ENCODE assay signal across 9 cellular contexts in the genomic region with DNA sequence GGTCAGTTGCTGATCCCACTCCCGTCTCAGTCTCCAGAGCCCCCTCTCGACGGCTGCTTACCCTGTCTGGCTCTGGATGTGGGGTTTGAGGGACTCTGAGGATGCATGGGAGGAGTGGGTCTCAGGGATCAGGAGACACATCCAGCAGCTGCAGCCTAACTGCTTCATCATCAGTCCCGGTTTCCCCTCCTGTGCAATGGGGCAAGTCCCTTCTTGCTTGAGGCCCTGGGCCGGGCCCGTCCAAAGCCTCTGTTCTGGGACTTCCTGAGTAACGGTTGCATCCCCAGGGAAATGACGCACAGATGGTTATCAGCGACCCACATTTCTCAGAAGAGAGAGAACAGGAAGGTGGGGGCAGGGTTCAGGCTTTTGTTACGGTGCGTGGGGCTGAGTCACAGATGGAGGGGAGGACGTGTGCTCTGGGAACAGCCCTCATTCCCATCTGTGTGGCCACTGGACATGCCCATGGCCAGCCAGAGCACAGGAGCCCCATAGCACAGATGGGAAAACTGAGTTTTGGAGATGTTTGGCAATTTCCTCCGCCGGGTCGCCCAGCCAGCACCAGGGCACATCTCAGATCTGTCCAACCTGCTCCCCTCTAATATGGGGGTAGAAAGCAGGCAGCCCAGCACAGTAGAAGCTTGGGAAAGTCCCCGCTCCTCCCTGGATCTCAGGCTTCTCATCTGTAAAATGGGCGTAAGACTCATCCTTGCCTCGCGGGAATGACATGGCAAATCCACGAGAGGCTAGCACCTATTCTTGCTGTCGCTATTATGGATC. TPM values are rescaled to one million over a fixed set of nuclear protein-coding genes. Genes with fewer than 3 reads are reported as not detected.
A peak's percentile ranks its signal among the peaks of the same experiment; 100 is the strongest.
DNase-seq lines count a peak whose midpoint lies in the region; ATAC-seq and TF ChIP-seq lines count a peak whose summit lies in the region.
"Had no signal": no experiment of that assay in that cellular context is flagged by ENCODE, and none has a peak within 500 bp of the region (broad histone marks: within the 10 kb centered on the region; RNA-seq: fewer than 3 reads in every experiment).

No MANE protein-coding gene starts in this region.

- H4K8ac ChIP-seq in IMR-90 (ENCODE audit: low read depth in 2 of 2, low read length in 2 of 2) = peak overlapping the region; percentile 94 to 99

- 85% methylated on average over 6 of the region's 21 CpGs; no CpG with 5 or more reads in 1 of the 2 experiments for WGBS in IMR-90 (ENCODE audit: extremely low coverage in 2 of 2, insufficient read length in 1 of 2), 2 experiments

- peak overlapping the region; percentile 88 for H3K27ac ChIP-seq in IMR-90 (ENCODE audit: insufficient read depth, low read length)

- H3K14ac ChIP-seq in IMR-90 (replicated peaks; ENCODE audit: low read depth, low read length) = peak overlapping the region; percentile 100

- H3K4me1 Mint-ChIP-seq in activated B cell treated with CpG ODN at 0.5 μM for 24 hours = no peaks in the 10 kb centered on the region
- peaks cover 4% of the 10 kb centered on the region for H3K4me1 Mint-ChIP-seq in stimulated activated memory B cell treated with anti-CD40 and anti-IgM and Interleukin-4, amounts not matched to agents 10 μg/mL and 1 μg/mL and 100 μg/mL, for 72 hours

- H4K91ac ChIP-seq in IMR-90 (ENCODE audit: insufficient read depth, low read depth, low read length) = peak overlapping the region; percentile 97

- peak; percentile 75 for TF ChIP-seq POLR2A in IMR-90 (IDR thresholded peaks at IDR 0.05; ENCODE audit: low read depth, low read length)

- H3K4me3 ChIP-seq in IMR-90 (ENCODE audit: insufficient read depth, low read depth, low read length) = no peak overlapping the region; the same call in 1 of the 2 replicates
- peak overlapping the region in 1 of 2 donors; percentile 32 for H3K4me3 ChIP-seq in cardiac fibroblast (replicated peaks in 1 of 2; ENCODE audit: low read depth in 2 of 2, low read length in 2 of 2)

- H2BK5ac ChIP-seq in IMR-90 (ENCODE audit: low read depth, low read length, poor library complexity, severe bottlenecking) = peak overlapping the region; percentile 100

- peak overlapping the region; percentile 73 for H3K9ac ChIP-seq in IMR-90 (ENCODE audit: low read depth, low read length)

- H2BK120ac ChIP-seq in IMR-90 (ENCODE audit: low read depth, low read length) = peak overlapping the region; percentile 99

- peak; percentile 36; the same call in 1 of the 2 replicates for TF ChIP-seq RAD21 in IMR-90 (IDR thresholded peaks at IDR 0.05; ENCODE audit: low read length)

- H3K4me2 ChIP-seq in IMR-90 (ENCODE audit: low read depth, low read length) = peak overlapping the region; percentile 33; the same call in 1 of the 2 replicates

- H3K27me3 ChIP-seq in IMR-90 (ENCODE audit: control insufficient read depth, insufficient read depth, low read length) = no peaks in the 10 kb centered on the region

- H2AK5ac ChIP-seq in IMR-90 (ENCODE audit: low read depth, low read length) = peak overlapping the region; percentile 100

- H2BK15ac ChIP-seq in IMR-90 (ENCODE audit: low read depth, low read length) = peak overlapping the region; percentile 99; the same call in 2 of the 3 replicates

- H3K27ac Mint-ChIP-seq in activated B cell treated with CpG ODN at 0.5 μM for 24 hours = peak overlapping the region; percentile 84
- no peak overlapping the region for H3K27ac Mint-ChIP-seq in stimulated activated memory B cell treated with anti-CD40 and anti-IgM and Interleukin-4, amounts not matched to agents 10 μg/mL and 1 μg/mL and 100 μg/mL, for 72 hours

- intact Hi-C loops in IMR-90 (cut with micrococcal nuclease) (no loop called here), activated B cell treated with CpG ODN at 0.5 μM for 24 hours (cut with micrococcal nuclease) (loop anchor here (1.0 to 2.0 kb wide), 2 partner anchors 22 to 24 kb away; partner anchors contain the start of gene S1PR4)

- peak overlapping the region; percentile 72 for H2AFZ ChIP-seq in IMR-90 (replicated peaks; ENCODE audit: low read length, poor library complexity)

- CTCF ChIA-PET in IMR-90 (lab: Yijun Ruan, JAX) = no interaction called here
- CTCF ChIA-PET in activated B cell treated with CpG ODN at 0.5 μM for 24 hours (lab: Charles Lee) = interaction anchor here (0.8 kb wide), 1 partner anchor 26 kb away, joined by 3 read pairs; no protein-coding TSS in a partner anchor

- dilution Hi-C loops in IMR-90 (cut with HindIII; ENCODE audit: low sequenced_read_pairs, unreplicated experiment) = no loop called here

- peak overlapping the region; percentile 93 for H3K56ac ChIP-seq in IMR-90 (ENCODE audit: extremely low read depth, insufficient read depth, low read length)

- no peak for TF ChIP-seq CTCF in IMR-90 (conservative IDR thresholded peaks at IDR 0.05; ENCODE audit: low read depth, low read length)
- no peak for TF ChIP-seq CTCF in activated B cell treated with CpG ODN at 0.5 μM for 24 hours (IDR thresholded peaks at IDR 0.05)
- no peak for TF ChIP-seq CTCF in cardiac fibroblast (IDR thresholded peaks at IDR 0.05; ENCODE audit: low read depth, low read length)

- no peaks in the 10 kb centered on the region for H3K27me3 Mint-ChIP-seq in activated B cell treated with CpG ODN at 0.5 μM for 24 hours
- H3K27me3 Mint-ChIP-seq in stimulated activated memory B cell treated with anti-CD40 and anti-IgM and Interleukin-4, amounts not matched to agents 10 μg/mL and 1 μg/mL and 100 μg/mL, for 72 hours = no peaks in the 10 kb centered on the region
- H3K27me3 Mint-ChIP-seq: stimulated activated naive CD8-positive, alpha-beta T cell treated with anti-CD3 and anti-CD28 coated beads, Interleukin-15, Interleukin-2, amounts not matched to agents 100 ng/mL and 50 ng/mL, for 24 hours had no signal

- peak overlapping the region; percentile 100 for H2AK9ac ChIP-seq in IMR-90 (replicated peaks; ENCODE audit: low read depth, low read length, poor library complexity)

- H4K20me1 ChIP-seq in IMR-90 (ENCODE audit: insufficient read depth, low read length) = no peaks in the 10 kb centered on the region

- H3K4me1 ChIP-seq in IMR-90 (ENCODE audit: control insufficient read depth, insufficient read depth, low read length) = peaks cover 4% of the 10 kb centered on the region; the same call in 1 of the 2 replicates

- peaks cover 0 to 17% of the 10 kb centered on the region in 2 experiments; a peak in 2 of 4 replicates for H3K79me1 ChIP-seq in IMR-90 (ENCODE audit: low read depth in 1 of 2, low read length in 2 of 2)

- ATAC-seq in IMR-90 (ENCODE audit: low read depth) (peak; percentile 94), activated B cell treated with CpG ODN at 0.5 μM for 24 hours (ENCODE audit: low read depth) (peak; percentile 97)
- ATAC-seq in stimulated activated memory B cell treated with anti-CD40 and anti-IgM and Interleukin-4, amounts not matched to agents 10 μg/mL and 1 μg/mL and 100 μg/mL, for 72 hours = peak; percentile 97

- peak overlapping the region; percentile 100 for H3K4ac ChIP-seq in IMR-90 (ENCODE audit: low read depth, low read length)

- peaks cover 2% of the 10 kb centered on the region; the same call in 1 of the 2 replicates for H3K9me3 ChIP-seq in IMR-90 (ENCODE audit: control insufficient read depth, insufficient read depth, low read length)

- H3K9me3 Mint-ChIP-seq in activated B cell treated with CpG ODN at 0.5 μM for 24 hours = no peaks in the 10 kb centered on the region
- H3K9me3 Mint-ChIP-seq in stimulated activated memory B cell treated with anti-CD40 and anti-IgM and Interleukin-4, amounts not matched to agents 10 μg/mL and 1 μg/mL and 100 μg/mL, for 72 hours = peaks cover 2% of the 10 kb centered on the region

- no peaks in the 10 kb centered on the region for H3K36me3 ChIP-seq in IMR-90 (ENCODE audit: control insufficient read depth, insufficient read depth, low read length)

- H3K18ac ChIP-seq in IMR-90 (ENCODE audit: low read depth, low read length) = peak overlapping the region; percentile 82

- POLR2A ChIA-PET in IMR-90 (lab: Charles Lee; ENCODE audit: unreplicated experiment) (no interaction called here), activated B cell treated with CpG ODN at 0.5 μM for 24 hours (lab: Charles Lee) (interaction anchor here (0.6 to 1.7 kb wide), 3 partner anchors 13 to 193 kb away, joined by 3 to 4 read pairs (median 4); partner anchors contain the start of gene S1PR4)

- no TSS peak for BruUV-seq in IMR-90 (replicated peaks; lab: Mats Ljungman, UMichigan)

- H3K9me1 ChIP-seq in IMR-90 (ENCODE audit: insufficient read depth, low read length) = peaks cover 13% of the 10 kb centered on the region

- peak; percentile 32 to 60 for DNase-seq in NCI-H524 (lab: John Stamatoyannopoulos, UW)
- no peak for DNase-seq in NCI-H524 treated with DMSO at 0.1 percent for 48 hours (lab: John Stamatoyannopoulos, UW)
- DNase-seq in IMR-90 = peak; percentile 99
- DNase-seq in activated B cell treated with CpG ODN at 0.5 μM for 24 hours = peak; percentile 62
- DNase-seq in cardiac fibroblast (ENCODE audit: low read depth in 2 of 2) = peak; percentile 99 to 100
- DNase-seq in lung microvascular endothelial cell (ENCODE audit: low read depth in 2 of 2) = peak; percentile 97 to 100
- DNase-seq in COR-L47 (lab: John Stamatoyannopoulos, UW) = no peak

- H3K23ac ChIP-seq in IMR-90 (ENCODE audit: low read depth, low read length) = peak overlapping the region; percentile 100

- no peaks in the 10 kb centered on the region for H3K36me3 Mint-ChIP-seq in activated B cell treated with CpG ODN at 0.5 μM for 24 hours (ENCODE audit: low read depth)
- peaks cover 2% of the 10 kb centered on the region for H3K36me3 Mint-ChIP-seq in stimulated activated memory B cell treated with anti-CD40 and anti-IgM and Interleukin-4, amounts not matched to agents 10 μg/mL and 1 μg/mL and 100 μg/mL, for 72 hours

- peak overlapping the region; percentile 72 for H3K4me3 Mint-ChIP-seq in activated B cell treated with CpG ODN at 0.5 μM for 24 hours
- no peak overlapping the region for H3K4me3 Mint-ChIP-seq in stimulated activated memory B cell treated with anti-CD40 and anti-IgM and Interleukin-4, amounts not matched to agents 10 μg/mL and 1 μg/mL and 100 μg/mL, for 72 hours
- H3K4me3 Mint-ChIP-seq: stimulated activated naive CD8-positive, alpha-beta T cell treated with anti-CD3 and anti-CD28 coated beads, Interleukin-15, Interleukin-2, amounts not matched to agents 100 ng/mL and 50 ng/mL, for 24 hours had no signal

- H4K5ac ChIP-seq in IMR-90 (ENCODE audit: low read depth, low read length) = peak overlapping the region; percentile 86

- peak overlapping the region; percentile 100 for H2BK20ac ChIP-seq in IMR-90 (ENCODE audit: low read depth, low read length)

- in situ Hi-C loops in IMR-90 (cut with MboI; ENCODE audit: low sequenced_read_pairs) = no loop called here

RNA-seq across cellular contexts. Expression of gene GNA15, which starts 19.3 kb away (rescaled TPM):
- 0.18 and 0.28 TPM in 2 replicates for total RNA-seq in IMR-90 (2012; rRNA removed)
- 0.04 TPM in 1 of 2 replicates, not detected in the other for polyA plus RNA-seq in IMR-90 (2012; rRNA removed)
- polyA plus RNA-seq in IMR-90 (2012; cell fraction: cytosol; rRNA removed) = 0.04 TPM in 1 of 2 replicates, not detected in the other
- polyA plus RNA-seq in IMR-90 (2012; cell fraction: nucleus; rRNA removed; ENCODE audit: low replicate concordance) = 0.33 and 0.40 TPM in 2 replicates
- total RNA-seq in activated B cell treated with CpG ODN at 0.5 μM for 24 hours = 0.80 and 1.3 TPM in 2 replicates
- total RNA-seq in lung microvascular endothelial cell = under 0.01 TPM in 1 of 2 replicates, not detected in the other

RNA-seq across cellular contexts. Expression of gene S1PR4, which starts 23.4 kb away (rescaled TPM):
- total RNA-seq in IMR-90 (2012; rRNA removed) (not detected in 2 replicates), activated B cell treated with CpG ODN at 0.5 μM for 24 hours (27.3 and 29.7 TPM in 2 replicates), lung microvascular endothelial cell (under 0.01 and 0.44 TPM in 2 replicates)
- not detected in 2 replicates for polyA plus RNA-seq in IMR-90 (2012; rRNA removed)
- not detected in 2 replicates for polyA plus RNA-seq in IMR-90 (2012; cell fraction: cytosol; rRNA removed)
- 0.05 TPM in 1 of 2 replicates, not detected in the other for polyA plus RNA-seq in IMR-90 (2012; cell fraction: nucleus; rRNA removed; ENCODE audit: low replicate concordance)

RNA-seq across cellular contexts. Expression of gene NCLN, which starts 30.6 kb away (rescaled TPM):
- total RNA-seq in IMR-90 (2012; rRNA removed) = 32.8 and 35.6 TPM in 2 replicates
- polyA plus RNA-seq in IMR-90 (2012; rRNA removed) = 90.8 and 95.4 TPM in 2 replicates
- polyA plus RNA-seq in IMR-90 (2012; cell fraction: cytosol; rRNA removed) = 81.8 and 106 TPM in 2 replicates
- polyA plus RNA-seq in IMR-90 (2012; cell fraction: nucleus; rRNA removed; ENCODE audit: low replicate concordance) = 68.5 and 190 TPM in 2 replicates
- total RNA-seq in activated B cell treated with CpG ODN at 0.5 μM for 24 hours = 61.1 and 64.8 TPM in 2 replicates
- total RNA-seq in lung microvascular endothelial cell = 26.2 and 31.2 TPM in 2 replicates

Comparison
In these comparisons a context has a peak if more than half of its experiments do, and no peak if none do; other contexts are left out.
1. DNase-seq: peak in NCI-H524 (2 of 2), IMR-90 (single experiment), activated B cell treated with CpG ODN at 0.5 μM for 24 hours (single experiment), cardiac fibroblast (2 of 2) and lung microvascular endothelial cell (2 of 2); none in NCI-H524 treated with DMSO at 0.1 percent for 48 hours (single experiment) and COR-L47 (single experiment).
2. RNA of gene S1PR4, which starts 23.4 kb away (total RNA-seq): 27.3 to 29.7 TPM in activated B cell treated with CpG ODN at 0.5 μM for 24 hours; not detected in IMR-90 and under 0.01 to 0.44 TPM in lung microvascular endothelial cell; every median in the first group is over 10 times any median in the second.
3. Peak in every context shown above with its lines, with median percentiles within 50 percentile points of each other: ATAC-seq.